1 cellular context compared by ENCODE assay signal in the genomic region with DNA sequence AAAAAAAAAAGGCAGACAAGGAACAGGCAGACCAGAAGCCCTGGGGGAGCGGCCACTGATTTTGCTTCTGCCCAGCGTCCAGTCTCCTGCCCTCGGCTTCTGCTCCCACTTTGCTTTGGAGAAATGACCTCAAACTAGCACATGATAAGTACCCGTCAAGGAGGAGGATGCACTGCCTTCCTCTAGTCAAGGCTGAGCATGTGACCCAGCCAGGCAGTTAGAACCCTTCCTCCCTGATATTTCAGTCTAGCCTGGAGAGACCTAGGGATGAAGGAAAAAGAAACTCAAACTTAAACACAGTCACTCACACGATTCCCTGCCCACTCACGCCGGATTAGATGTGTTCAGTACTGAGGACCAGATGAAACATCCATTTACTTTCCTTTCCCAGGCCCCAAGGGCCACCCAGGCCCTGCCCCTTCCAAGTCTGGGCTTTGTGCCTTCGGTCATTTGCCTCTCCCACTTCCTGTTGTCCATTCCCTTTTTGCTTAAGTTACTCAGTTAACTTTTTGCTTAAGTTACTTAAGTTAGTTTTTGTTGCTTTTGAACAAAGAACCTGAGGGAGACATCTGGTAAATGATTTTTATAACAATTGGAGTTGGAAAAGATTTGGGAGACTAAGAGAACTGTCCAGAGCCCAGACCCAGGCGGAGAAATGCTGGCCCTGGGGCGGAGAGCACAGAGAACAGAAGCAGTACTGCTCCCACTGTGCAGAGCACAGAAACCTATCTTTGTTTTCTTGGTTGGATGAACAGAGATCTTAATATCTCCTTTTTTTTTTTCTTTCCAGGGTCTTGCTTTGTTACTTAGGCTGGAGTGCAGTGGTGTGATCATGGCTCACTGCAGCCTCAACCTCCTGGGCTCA.
TF ChIP-seq lines count a peak whose summit lies in the region.

No MANE protein-coding gene starts in this region.

TF ChIP-seq in H1, 55 proteins besides CTCF, POLR2A, EP300 and RAD21:
- TF ChIP-seq RFX5 (IDR thresholded peaks at IDR 0.05; ENCODE audit: borderline replicate concordance, low read depth, low read length): no peak
- TF ChIP-seq JUND (IDR thresholded peaks at IDR 0.05; ENCODE audit: low read length): no peak
- no peak for TF ChIP-seq CBX8 (IDR thresholded peaks at IDR 0.05; ENCODE audit: borderline replicate concordance, low read depth, low read length)
- TF ChIP-seq SIX5 (IDR thresholded peaks at IDR 0.05; ENCODE audit: low read depth, low read length): no peak
- TF ChIP-seq SP2 (IDR thresholded peaks at IDR 0.05; ENCODE audit: low read length): no peak
- no peak for TF ChIP-seq TAF7 (optimal IDR thresholded peaks at IDR 0.05; ENCODE audit: borderline replicate concordance, low read depth, low read length)
